ENCODE assay signal across 18 cellular contexts in genomic region chr2:226752887-226753286, GRCh38. TPM values are rescaled to one million over a fixed set of nuclear protein-coding genes. Genes with fewer than 3 reads are reported as not detected.
DNase-seq lines count a peak whose midpoint lies in the region; ATAC-seq, FAIRE-seq and TF ChIP-seq lines count a peak whose summit lies in the region.
"Had no signal": no experiment of that assay in that cellular context is flagged by ENCODE, and none has a peak within 500 bp of the region (broad histone marks: within the 10 kb centered on the region; RNA-seq: fewer than 3 reads in every experiment).

No MANE protein-coding gene starts in this region.

- no peak overlapping the region for H2BK20ac ChIP-seq in H9 (ENCODE audit: low read depth, low read length, poor library complexity, severe bottlenecking)

- H2BK120ac ChIP-seq in H9 (ENCODE audit: low read depth, low read length, poor library complexity, severe bottlenecking): no peak overlapping the region

- peaks cover 8 to 15% (median 9%) of the 10 kb centered on the region in 3 experiments for H3K36me3 Mint-ChIP-seq in H9 (ENCODE audit: insufficient read depth in 1 of 3, low read depth in 3 of 3)

- H3K23me2 ChIP-seq in H9 (ENCODE audit: insufficient read length, low read depth, low read length, poor library complexity, severe bottlenecking): no peaks in the 10 kb centered on the region

- H3K56ac ChIP-seq in H9 (ENCODE audit: insufficient read length, low read depth, low read length): no peak overlapping the region

- TF ChIP-seq POLR2A in H54 (IDR thresholded peaks at IDR 0.05; ENCODE audit: low read depth, low read length): no peak
- no peak for TF ChIP-seq POLR2A in GM12878 (IDR thresholded peaks at IDR 0.05; ENCODE audit: low read depth, low read length)

- RAD21 ChIA-PET in GM12878 (lab: Charles Lee; ENCODE audit: unreplicated experiment): no interaction called here

- H3K4me3 Mint-ChIP-seq in H9: no peak overlapping the region
- H3K4me3 Mint-ChIP-seq: CD8-positive, alpha-beta T cell; GM23338 had no signal

- TF ChIP-seq CTCF in GM06990 (IDR thresholded peaks at IDR 0.05; ENCODE audit: insufficient read depth, low read length, poor library complexity, severe bottlenecking) (no peak), GM12878 (IDR thresholded peaks at IDR 0.05 in 2 of 3, conservative IDR thresholded peaks at IDR 0.05 in 1 of 3; ENCODE audit: control insufficient read depth in 2 of 3, extremely low read depth in 1 of 3, insufficient read depth in 1 of 3, low read depth in 3 of 3, low read length in 3 of 3) (no peak), H9 (conservative IDR thresholded peaks at IDR 0.05) (no peak), GM20000 (IDR thresholded peaks at IDR 0.05; ENCODE audit: extremely low read depth, missing control alignments) (no peak)

- no peaks in the 10 kb centered on the region for H3K4me1 ChIP-seq in GM12878 (ENCODE audit: control insufficient read depth, insufficient read depth, low read length)
- peaks cover 7 to 18% (median 11%) of the 10 kb centered on the region in 3 donors for H3K4me1 ChIP-seq in skeletal muscle tissue (ENCODE audit: control insufficient read depth in 3 of 3, insufficient read depth in 3 of 3, low read length in 3 of 3)
- H3K4me1 ChIP-seq in H9 (ENCODE audit: insufficient read depth, low read length): no peaks in the 10 kb centered on the region

- H4K20me1 ChIP-seq in GM12878 (ENCODE audit: control insufficient read depth, insufficient read depth) (no peaks in the 10 kb centered on the region), H9 (ENCODE audit: control insufficient read depth, insufficient read depth, insufficient read length) (no peaks in the 10 kb centered on the region)
- H4K20me1 ChIP-seq: BLaER1 treated with 17β-estradiol and CSF1 and Interleukin-3, amounts not matched to agents 10 nM and 100 nM had no signal

- POLR2A ChIA-PET in GM12878 (lab: Charles Lee): no interaction called here

- TF ChIP-seq EP300 in GM12878 (IDR thresholded peaks at IDR 0.05; ENCODE audit: borderline replicate concordance in 1 of 2, control insufficient read depth in 1 of 2, low read depth in 2 of 2, low read length in 2 of 2): no peak

- H2BK5ac ChIP-seq in H9 (ENCODE audit: insufficient read length, low read length): no peak overlapping the region

- H3K27ac ChIP-seq in GM12878 (ENCODE audit: control insufficient read depth, insufficient read depth) (no peak overlapping the region), skeletal muscle tissue (ENCODE audit: low read depth, low read length) (peak overlapping the region; percentile 27), H9 (ENCODE audit: insufficient read length, low read depth, low read length) (no peak overlapping the region), caudate nucleus (ENCODE audit: low read depth, low read length) (no peak overlapping the region)
- H3K27ac ChIP-seq: BLaER1 treated with 17β-estradiol and CSF1 and Interleukin-3, amounts not matched to agents 10 nM and 100 nM; HL-60; SK-N-MC had no signal

- H2AFZ ChIP-seq in GM12878 (ENCODE audit: control insufficient read depth, low read depth, low read length) (no peak overlapping the region), H9 (ENCODE audit: low read length) (no peak overlapping the region)
- H2AFZ ChIP-seq: GM23338 had no signal

- CTCF ChIA-PET in GM12878 (lab: Yijun Ruan, JAX): interaction anchor here (0.6 kb wide), 2 partner anchors 839 to 896 kb away, joined by 3 read pairs; no protein-coding TSS in a partner anchor

- H3K9ac ChIP-seq in GM12878 (ENCODE audit: control insufficient read depth, insufficient read depth, low read length) (no peak overlapping the region), skeletal muscle tissue (ENCODE audit: low read depth in 1 of 3, low read length in 3 of 3) (no peak overlapping the region), H9 (ENCODE audit: extremely low read depth, insufficient read length, low read length) (no peak overlapping the region)
- H3K9ac ChIP-seq: BLaER1 treated with 17β-estradiol and CSF1 and Interleukin-3, amounts not matched to agents 10 nM and 100 nM had no signal

- no peak overlapping the region for H3K23ac ChIP-seq in H9 (ENCODE audit: insufficient read length, low read depth, low read length)

- in situ Hi-C loops in GM12878 (cut with MboI): no loop called here

- SMC1A ChIA-PET in GM12878 (lab: Charles Lee; ENCODE audit: uncharacterized antibody, unreplicated experiment): interaction anchor here (0.9 kb wide), 1 partner anchor 12 kb away, joined by 3 read pairs; no protein-coding TSS in a partner anchor

- H3T11ph ChIP-seq in H9 (ENCODE audit: low read length): no peak overlapping the region

- no peaks in the 10 kb centered on the region for H3K79me1 ChIP-seq in H9 (ENCODE audit: insufficient read depth, low read depth, low read length, poor library complexity, severe bottlenecking)

- 65% methylated on average over 4 of the region's 4 CpGs for WGBS in GM12878 (ENCODE audit: insufficient coverage, insufficient replicate concordance, low lambda C conversion rate, missing lambda C conversion rate)
- WGBS in H9 (ENCODE audit: extremely low coverage, insufficient read length, low lambda C conversion rate): no CpG with 5 or more reads among the region's 4 CpGs

- H3K27me3 ChIP-seq in GM06990 (replicated peaks; ENCODE audit: control insufficient read depth, insufficient read depth, low read length): no peaks in the 10 kb centered on the region
- H3K27me3 ChIP-seq in GM12878 (replicated peaks in 1 of 2; ENCODE audit: control insufficient read depth in 2 of 2, insufficient read depth in 2 of 2, low read length in 1 of 2): no peaks in the 10 kb centered on the region
- H3K27me3 ChIP-seq in skeletal muscle tissue (ENCODE audit: control insufficient read depth in 3 of 3, insufficient read depth in 3 of 3, low read length in 3 of 3): no peaks in the 10 kb centered on the region
- H3K27me3 ChIP-seq in H9 (ENCODE audit: insufficient read depth, low read length): no peaks in the 10 kb centered on the region
- H3K27me3 ChIP-seq: BLaER1 treated with 17β-estradiol and CSF1 and Interleukin-3, amounts not matched to agents 10 nM and 100 nM had no signal

- H3K4me3 ChIP-seq in GM06990 (replicated peaks; ENCODE audit: low read depth, low read length) (no peak overlapping the region), GM12878 (no peak overlapping the region), skeletal muscle tissue (ENCODE audit: low read length in 3 of 3) (no peak overlapping the region)
- H3K4me3 ChIP-seq: BLaER1 treated with 17β-estradiol and CSF1 and Interleukin-3, amounts not matched to agents 10 nM and 100 nM; GM23338; SK-N-MC had no signal

- H3K14ac ChIP-seq in H9 (ENCODE audit: insufficient read depth, low read length): no peak overlapping the region

- H4K5ac ChIP-seq in H9 (ENCODE audit: insufficient read length, low read depth, low read length): no peak overlapping the region

- H2BK15ac ChIP-seq in H9 (ENCODE audit: low read depth, low read length): no peak overlapping the region

- no peak overlapping the region; a peak in 1 of 7 replicates for H3K27ac Mint-ChIP-seq in H9
- H3K27ac Mint-ChIP-seq: CD8-positive, alpha-beta T cell; GM23338 had no signal

- no peaks in the 10 kb centered on the region for H3K9me3 Mint-ChIP-seq in H9
- H3K9me3 Mint-ChIP-seq: CD8-positive, alpha-beta T cell; GM23338 had no signal

- H3K36me3 ChIP-seq in GM06990 (ENCODE audit: control insufficient read depth, insufficient read depth, low read length) (no peaks in the 10 kb centered on the region), GM12878 (ENCODE audit: control insufficient read depth in 2 of 2, insufficient read depth in 2 of 2, low read length in 1 of 2) (no peaks in the 10 kb centered on the region), skeletal muscle tissue (ENCODE audit: control insufficient read depth in 3 of 3, insufficient read depth in 3 of 3, low read length in 3 of 3) (no peaks in the 10 kb centered on the region)

- no peak overlapping the region for H3K18ac ChIP-seq in H9 (ENCODE audit: insufficient read length, low read depth, low read length)

- ATAC-seq in GM12878: no peak
- ATAC-seq in GM21529 (IDR thresholded peaks at IDR 0.05; ENCODE audit: unreplicated experiment): no peak
- ATAC-seq: CD8-positive, alpha-beta T cell; GM23338 had no signal

- BruUV-seq in GM12878 (replicated peaks; lab: Mats Ljungman, UMichigan): no TSS peak

- H2BK12ac ChIP-seq in H9 (ENCODE audit: insufficient read length, low read depth, low read length): no peak overlapping the region

- H3K79me2 ChIP-seq in GM12878 (ENCODE audit: control insufficient read depth, insufficient read depth, low read length): no peaks in the 10 kb centered on the region
- H3K79me2 ChIP-seq in H9 (ENCODE audit: insufficient read depth, low read length): no peaks in the 10 kb centered on the region; the same call in 1 of the 2 replicates

- DNase-seq in GM06990 (ENCODE audit: extremely low read depth, insufficient read length) (peak; percentile 1), H54 (ENCODE audit: insufficient read length, low spot score) (no peak), GM12878 (ENCODE audit: low read depth, low spot score) (no peak), H9 (no peak), GM20000 (ENCODE audit: low spot score) (no peak), caudate nucleus (lab: John Stamatoyannopoulos, UW) (no peak)
- DNase-seq: CD8-positive, alpha-beta T cell; DMS53; NCI-H1105; NCI-H2081; NCI-H446 treated with DMSO at 0.1 percent for 48 hours; SHP77 had no signal

- TF ChIP-seq RAD21 in GM12878 (IDR thresholded peaks at IDR 0.05; ENCODE audit: insufficient read depth, low read depth, low read length): no peak

- H3K4ac ChIP-seq in H9 (ENCODE audit: low read depth, low read length): no peak overlapping the region

- H3K9me3 ChIP-seq in GM12878 (replicated peaks; ENCODE audit: control insufficient read depth, insufficient read depth, low read length) (no peaks in the 10 kb centered on the region), skeletal muscle tissue (ENCODE audit: control insufficient read depth in 3 of 3, low read length in 3 of 3) (no peaks in the 10 kb centered on the region), H9 (ENCODE audit: control insufficient read depth, low read depth, low read length) (no peaks in the 10 kb centered on the region)

- H3K27me3 Mint-ChIP-seq in H9 (ENCODE audit: low read depth): no peaks in the 10 kb centered on the region

- H4K91ac ChIP-seq in H9 (ENCODE audit: insufficient read length, low read depth, low read length): no peak overlapping the region

- peak; percentile 55 for FAIRE-seq in H54 (lab: Jason Lieb, UNC)
- FAIRE-seq in GM12878 (lab: Jason Lieb, UNC): no peak

- H2AK5ac ChIP-seq in H9 (ENCODE audit: insufficient read length, low read length): no peak overlapping the region

- H4K8ac ChIP-seq in H9 (replicated peaks; ENCODE audit: insufficient read length, low read depth, low read length): no peak overlapping the region

- H3K4me2 ChIP-seq in GM12878 (ENCODE audit: control insufficient read depth, insufficient read depth) (no peak overlapping the region), H9 (ENCODE audit: insufficient read depth, insufficient read length, low read length) (no peak overlapping the region)
- H3K4me2 ChIP-seq: GM23338 had no signal

- intact Hi-C loops in GM12878 (cut with micrococcal nuclease; ENCODE audit: unreplicated experiment): no loop called here

- H3K4me1 Mint-ChIP-seq in H9: peaks cover 12% of the 10 kb centered on the region in 2 experiments

RNA-seq across cellular contexts. Expression of gene IRS1, which starts 46.7 kb away (rescaled TPM):
- total RNA-seq in GM12878 (2013; cell fraction: nucleolus; rRNA removed): 0.10 and 0.23 TPM in 2 replicates
- 0.54 and 0.73 TPM in 2 replicates for total RNA-seq in GM12878 (2014; rRNA removed)
- 0.40 and 0.46 TPM in 2 replicates for total RNA-seq in GM12878 (2014; rRNA removed; fragmentation: Illumina TruSeq; extraction: Trizol)
- 1.7 TPM in 2 replicates for total RNA-seq in GM12878 (2021)
- polyA plus RNA-seq in GM12878 (2011; ENCODE audit: low read depth): 0.03 TPM
- 0.07 and 0.08 TPM in 2 replicates for polyA plus RNA-seq in GM12878 (2011; rRNA removed)
- 0.10 and 0.25 TPM in 2 replicates for polyA plus RNA-seq in GM12878 (2011; cell fraction: cytosol; rRNA removed)
- polyA plus RNA-seq in GM12878 (2011; cell fraction: nucleus; rRNA removed): 0.39 and 0.51 TPM in 2 replicates
- 0.14 and 0.45 TPM in 2 replicates for polyA plus RNA-seq in GM12878 (2012)
- polyA plus RNA-seq in GM12878 (2014; fragmentation: Illumina TruSeq; extraction: Trizol): 0.11 and 0.28 TPM in 2 replicates
- polyA plus RNA-seq in GM12878 (2014; fragmentation: Nextera tagmentation; extraction: Ambion mirVana): under 1 TPM; 0.03 to 0.13 TPM
- 0.48 and 0.87 TPM in 2 replicates for polyA plus RNA-seq in GM12878 (2014; rRNA removed)
- under 1 TPM; 0.25 to 0.43 TPM for polyA plus RNA-seq in GM12878 (2016; fragmentation: Nextera tagmentation; extraction: Ambion mirVana)
- 0.22 and 0.52 TPM in 2 replicates for polyA minus RNA-seq in GM12878 (2011; rRNA and poly(A)+ RNA removed)
- 0.13 and 0.21 TPM in 2 replicates for polyA minus RNA-seq in GM12878 (2011; cell fraction: cytosol; rRNA and poly(A)+ RNA removed)
- 0.48 and 1.1 TPM in 2 replicates for polyA minus RNA-seq in GM12878 (2011; cell fraction: nucleus; rRNA and poly(A)+ RNA removed)
- total RNA-seq in skeletal muscle tissue: 13.0 TPM
- total RNA-seq in H9 (2021): 15.0 and 16.3 TPM in 2 replicates
